ENCODE assay signal across 1 cellular context in the genomic region with DNA sequence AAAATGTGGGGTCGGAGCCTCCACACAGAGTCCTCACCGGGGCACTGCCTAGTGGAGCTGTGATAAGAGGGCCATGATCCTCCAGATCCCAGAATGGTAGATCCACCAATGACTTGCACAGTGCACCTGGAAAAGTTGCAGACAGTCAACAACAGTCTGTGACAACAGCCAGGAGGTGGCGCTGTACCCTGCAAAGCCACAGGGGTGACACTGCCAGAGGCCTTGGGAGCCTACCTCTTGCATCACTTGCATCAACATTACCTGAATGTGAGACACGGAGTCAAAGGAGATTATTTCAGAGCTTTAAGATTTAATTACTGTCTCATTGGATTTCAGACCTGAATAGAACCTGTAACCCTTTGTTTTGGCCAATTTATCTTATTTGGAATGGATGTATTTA.
TF ChIP-seq lines count a peak whose summit lies in the region.

No MANE protein-coding gene starts in this region.

TF ChIP-seq in H1, 55 proteins besides CTCF, POLR2A, EP300 and RAD21:
- TF ChIP-seq KDM4A (IDR thresholded peaks at IDR 0.05; ENCODE audit: low read depth, low read length, severe bottlenecking) = no peak
- TF ChIP-seq PHF8 (conservative IDR thresholded peaks at IDR 0.05; ENCODE audit: low read depth, low read length) = no peak
- TF ChIP-seq ATF3 (IDR thresholded peaks at IDR 0.05; ENCODE audit: insufficient read depth, low read depth, low read length) = peak; percentile 73
- TF ChIP-seq SIN3A (conservative IDR thresholded peaks at IDR 0.05 in 1 of 2, IDR thresholded peaks at IDR 0.05 in 1 of 2; ENCODE audit: low read depth in 1 of 2, low read length in 2 of 2) = no peak
- TF ChIP-seq GABPA (IDR thresholded peaks at IDR 0.05; ENCODE audit: borderline replicate concordance, insufficient read depth, low read length) = no peak
- TF ChIP-seq CEBPB (IDR thresholded peaks at IDR 0.05; ENCODE audit: low read depth, low read length) = peak; percentile 96
- TF ChIP-seq KDM1A (IDR thresholded peaks at IDR 0.05; ENCODE audit: borderline replicate concordance, low read length) = no peak
- no peak for TF ChIP-seq CHD1 (IDR thresholded peaks at IDR 0.05; ENCODE audit: low read depth, low read length)
- TF ChIP-seq, protein P1, sequence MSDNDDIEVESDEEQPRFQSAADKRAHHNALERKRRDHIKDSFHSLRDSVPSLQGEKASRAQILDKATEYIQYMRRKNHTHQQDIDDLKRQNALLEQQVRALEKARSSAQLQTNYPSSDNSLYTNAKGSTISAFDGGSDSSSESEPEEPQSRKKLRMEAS (IDR thresholded peaks at IDR 0.05) = no peak
- no peak for TF ChIP-seq NRF1 (IDR thresholded peaks at IDR 0.05; ENCODE audit: low read depth, low read length)
- TF ChIP-seq CREB1 (IDR thresholded peaks at IDR 0.05) = peak; percentile 26; the same call in 1 of the 2 replicates
- peak; percentile 67 for TF ChIP-seq JUND (IDR thresholded peaks at IDR 0.05; ENCODE audit: low read length)
- no peak for TF ChIP-seq POLR2AphosphoS5 (IDR thresholded peaks at IDR 0.05; ENCODE audit: low read depth, low read length)
- TF ChIP-seq BCL11A (IDR thresholded peaks at IDR 0.05; ENCODE audit: low read depth in 2 of 2, low read length in 2 of 2) = no peak
- no peak for TF ChIP-seq EGR1 (IDR thresholded peaks at IDR 0.05; ENCODE audit: borderline replicate concordance, low read depth, low read length)
- no peak for TF ChIP-seq BRCA1 (IDR thresholded peaks at IDR 0.05; ENCODE audit: low read depth, low read length)
TF ChIP-seq in H1: peak in this region for 4.
